In genomic region chr10:78764846-78765430, GRCh38 we compare ENCODE assay signal across 11 cellular contexts.
"Had no signal": no experiment of that assay in that cellular context is flagged by ENCODE, and none has a peak within 500 bp of the region (broad histone marks: within the 10 kb centered on the region; RNA-seq: fewer than 3 reads in every experiment).

No MANE protein-coding gene starts in this region.

- H3K27ac Mint-ChIP-seq: naive B cell; stimulated activated naive B cell treated with anti-CD40 and anti-IgM and Interleukin-4, amounts not matched to agents 10 μg/mL and 1 μg/mL and 100 μg/mL, for 72 hours; T-helper 2 cell treated with Interferon-gamma antibody and Interleukin-4, amounts not matched to agents 5 μg/mL and 100 μg/mL, for 36 hours; type B pancreatic cell had no signal

- DNase-seq: activated CD4-positive, alpha-beta T cell treated with anti-CD3 and anti-CD28 coated beads, Interleukin-2, amount 50 U/mL, for 4 hours; activated CD8-positive, alpha-beta memory T cell treated with anti-CD3 and anti-CD28 coated beads, Interleukin-2, amount 50 U/mL, for 4 hours; activated naive CD4-positive, alpha-beta T cell treated with anti-CD3 and anti-CD28 coated beads, Interleukin-2, amount 50 U/mL, for 16 hours; caudate nucleus; mammary epithelial cell; naive B cell; retina; stimulated activated naive B cell treated with anti-CD40 and anti-IgM and Interleukin-4, amounts not matched to agents 10 μg/mL and 1 μg/mL and 100 μg/mL, for 72 hours had no signal

- H3K9me3 Mint-ChIP-seq: naive B cell; stimulated activated naive B cell treated with anti-CD40 and anti-IgM and Interleukin-4, amounts not matched to agents 10 μg/mL and 1 μg/mL and 100 μg/mL, for 72 hours; T-helper 2 cell treated with Interferon-gamma antibody and Interleukin-4, amounts not matched to agents 5 μg/mL and 100 μg/mL, for 36 hours had no signal

- H3K36me3 Mint-ChIP-seq: naive B cell; stimulated activated naive B cell treated with anti-CD40 and anti-IgM and Interleukin-4, amounts not matched to agents 10 μg/mL and 1 μg/mL and 100 μg/mL, for 72 hours; type B pancreatic cell had no signal

- H3K4me3 Mint-ChIP-seq: naive B cell; stimulated activated naive B cell treated with anti-CD40 and anti-IgM and Interleukin-4, amounts not matched to agents 10 μg/mL and 1 μg/mL and 100 μg/mL, for 72 hours; T-helper 2 cell treated with Interferon-gamma antibody and Interleukin-4, amounts not matched to agents 5 μg/mL and 100 μg/mL, for 36 hours; type B pancreatic cell had no signal

- H3K4me1 Mint-ChIP-seq: naive B cell; stimulated activated naive B cell treated with anti-CD40 and anti-IgM and Interleukin-4, amounts not matched to agents 10 μg/mL and 1 μg/mL and 100 μg/mL, for 72 hours had no signal

- H3K27me3 Mint-ChIP-seq: type B pancreatic cell had no signal

- ATAC-seq: esophagus mucosa had no signal
